1 cellular context compared by ENCODE assay signal in genomic region chr20:50794181-50794845, GRCh38.
TF ChIP-seq lines count a peak whose summit lies in the region.

No MANE protein-coding gene starts in this region.

TF ChIP-seq in SK-N-SH, 30 proteins besides CTCF, POLR2A, EP300 and RAD21 (continued from another document):
- TF ChIP-seq REST (IDR thresholded peaks at IDR 0.05; ENCODE audit: low read depth, low read length) (no peak), RFX5 (IDR thresholded peaks at IDR 0.05; ENCODE audit: low read length) (no peak), FOXM1 (IDR thresholded peaks at IDR 0.05; ENCODE audit: low read depth) (no peak)
